ENCODE assay signal across 10 cellular contexts in genomic region chr2:231396058-231396821, GRCh38. TPM values are rescaled to one million over a fixed set of nuclear protein-coding genes. Genes with fewer than 3 reads are reported as not detected.
DNase-seq lines count a peak whose midpoint lies in the region; ATAC-seq lines count a peak whose summit lies in the region.
"Had no signal": no experiment of that assay in that cellular context is flagged by ENCODE, and none has a peak within 500 bp of the region (broad histone marks: within the 10 kb centered on the region; RNA-seq: fewer than 3 reads in every experiment).

No MANE protein-coding gene starts in this region.

- no peak overlapping the region for H4K12ac ChIP-seq in trophoblast cell (ENCODE audit: low read depth, low read length)

- peak overlapping the region; percentile 56; the same call in 1 of the 2 replicates for H3K4me3 ChIP-seq in GM08714 (ENCODE audit: low read length)
- H3K4me3 ChIP-seq in right cardiac atrium (ENCODE audit: low read length): peak overlapping the region; percentile 73
- peak overlapping the region; percentile 57 for H3K4me3 ChIP-seq in trophoblast cell (ENCODE audit: low read depth, low read length)

- H3K27me3 ChIP-seq in right cardiac atrium (ENCODE audit: control insufficient read depth, insufficient read depth): no peaks in the 10 kb centered on the region
- H3K27me3 ChIP-seq in trophoblast cell (ENCODE audit: insufficient read depth, low read length): peaks cover 3% of the 10 kb centered on the region

- H3K4ac ChIP-seq in trophoblast cell (ENCODE audit: low read depth, low read length): no peak overlapping the region

- H3K79me1 ChIP-seq in trophoblast cell (ENCODE audit: low read length): peaks cover 4% of the 10 kb centered on the region

- H4K91ac ChIP-seq in trophoblast cell (ENCODE audit: low read depth, low read length): no peak overlapping the region

- WGBS in right cardiac atrium: 20% methylated on average over 41 of the region's 41 CpGs
- no CpG with 5 or more reads among the region's 41 CpGs for WGBS in trophoblast cell (ENCODE audit: extremely low coverage, insufficient coverage, insufficient read length)

- no peak overlapping the region for H2AK5ac ChIP-seq in trophoblast cell (ENCODE audit: low read length)

- peaks cover 16% of the 10 kb centered on the region for H3K4me1 Mint-ChIP-seq in T-helper 17 cell

- no peak overlapping the region for H3K9ac ChIP-seq in trophoblast cell (ENCODE audit: low read length)

- H3K14ac ChIP-seq in trophoblast cell (ENCODE audit: low read length): no peak overlapping the region

- H3K23ac ChIP-seq in trophoblast cell (ENCODE audit: low read length): no peak overlapping the region

- H3K79me2 ChIP-seq in trophoblast cell (ENCODE audit: control insufficient read depth, insufficient read depth, low read length, poor library complexity): no peaks in the 10 kb centered on the region

- intact Hi-C loops in right cardiac atrium (cut with DNase I): loop anchor here in 3 of 4 donors (2.0 to 10.0 kb wide), 3 partner anchors 99 to 101 kb away; no protein-coding TSS in a partner anchor

- peaks cover 63% of the 10 kb centered on the region for H3K27me3 Mint-ChIP-seq in T-helper 17 cell

- peak overlapping the region; percentile 35 for H2AFZ ChIP-seq in trophoblast cell (ENCODE audit: insufficient read depth, low read length, poor library complexity)

- H3K36me3 ChIP-seq in trophoblast cell (ENCODE audit: control insufficient read depth in 1 of 2, insufficient read depth in 2 of 2, low read length in 2 of 2): no peaks in the 10 kb centered on the region

- H3K9me3 ChIP-seq in T-helper 17 cell (ENCODE audit: control insufficient read depth, low read length, poor library complexity, severe bottlenecking): no peaks in the 10 kb centered on the region
- H3K9me3 ChIP-seq in right cardiac atrium (ENCODE audit: control insufficient read depth, low read length): no peaks in the 10 kb centered on the region
- H3K9me3 ChIP-seq in trophoblast cell (ENCODE audit: insufficient read depth, low read depth, low read length): peaks cover 6% of the 10 kb centered on the region

- H2BK120ac ChIP-seq in trophoblast cell (ENCODE audit: insufficient read depth, low read length, poor library complexity): no peak overlapping the region

- no peak overlapping the region for H3K27ac ChIP-seq in right cardiac atrium (ENCODE audit: low read length)
- no peak overlapping the region for H3K27ac ChIP-seq in trophoblast cell (ENCODE audit: low read depth, low read length)

- H3K18ac ChIP-seq in trophoblast cell (ENCODE audit: low read length): no peak overlapping the region

- peaks cover 5% of the 10 kb centered on the region for H3K4me1 ChIP-seq in right cardiac atrium (ENCODE audit: control insufficient read depth, insufficient read depth, low read length)
- H3K4me1 ChIP-seq in trophoblast cell (ENCODE audit: control insufficient read depth in 1 of 2, insufficient read depth in 2 of 2, low read length in 2 of 2): peaks cover 2 to 3% of the 10 kb centered on the region in 2 experiments

- ATAC-seq in T-helper 17 cell (no peak), right cardiac atrium (no peak)

- no peak overlapping the region for H2BK12ac ChIP-seq in trophoblast cell (ENCODE audit: low read length)

- peak overlapping the region; percentile 74 for H3K4me3 Mint-ChIP-seq in T-helper 17 cell

- H2BK5ac ChIP-seq in trophoblast cell (ENCODE audit: low read depth, low read length, poor library complexity): no peak overlapping the region

- H4K8ac ChIP-seq in trophoblast cell (ENCODE audit: low read depth, low read length): no peak overlapping the region

- H3K27ac Mint-ChIP-seq in T-helper 17 cell: no peak overlapping the region

- no peaks in the 10 kb centered on the region for H3K36me3 Mint-ChIP-seq in T-helper 17 cell (ENCODE audit: low read depth)

- no peak for DNase-seq in T-helper 17 cell
- DNase-seq in right cardiac atrium: no peak
- DNase-seq in trophoblast cell: peak in 1 of 2 donors; percentile 47
- DNase-seq in AG08395 (ENCODE audit: low spot score): no peak
- DNase-seq in GM19240 (ENCODE audit: insufficient read length, low spot score): no peak
- DNase-seq in RKO (ENCODE audit: low spot score): no peak
- DNase-seq in NCI-H128 (lab: John Stamatoyannopoulos, UW; ENCODE audit: unreplicated experiment): no peak
- DNase-seq: activated CD4-positive, CD25-positive, alpha-beta regulatory T cell; NCI-H2081 had no signal

- H3K4me2 ChIP-seq in trophoblast cell (ENCODE audit: low read length): peak overlapping the region; percentile 71

RNA-seq across cellular contexts. Expression of gene B3GNT7, which starts 0.7 kb away (rescaled TPM):
- total RNA-seq in T-helper 17 cell (under 1 TPM; 0.22 to 0.37 TPM), right cardiac atrium (1 to 10 TPM; 4.1 to 7.3 (median 5.9) TPM)
- 2.5 TPM for polyA plus RNA-seq in right cardiac atrium
- 2.4 and 2.6 TPM in 2 replicates for polyA plus RNA-seq in trophoblast cell (2013)
